11 cellular contexts compared by ENCODE assay signal in genomic region chr12:913919-914718, GRCh38. TPM values are rescaled to one million over a fixed set of nuclear protein-coding genes. Genes with fewer than 3 reads are reported as not detected.
DNase-seq lines count a peak whose midpoint lies in the region; TF ChIP-seq lines count a peak whose summit lies in the region.
"Had no signal": no experiment of that assay in that cellular context is flagged by ENCODE, and none has a peak within 500 bp of the region (broad histone marks: within the 10 kb centered on the region; RNA-seq: fewer than 3 reads in every experiment).

No MANE protein-coding gene starts in this region.

- peaks cover 83% of the 10 kb centered on the region for H3K36me3 ChIP-seq in cardiac muscle cell
- H3K36me3 ChIP-seq in SK-N-SH (replicated peaks in 1 of 2; ENCODE audit: control insufficient read depth in 1 of 2, insufficient read depth in 2 of 2, low read length in 1 of 2), result peaks cover 62 to 68% of the 10 kb centered on the region in 2 experiments
- no peaks in the 10 kb centered on the region for H3K36me3 ChIP-seq in testis (ENCODE audit: low read depth, missing control alignments)

- no peaks in the 10 kb centered on the region for H4K20me1 ChIP-seq in SK-N-SH (ENCODE audit: insufficient read depth)

- TF ChIP-seq CTCF in cardiac muscle cell (IDR thresholded peaks at IDR 0.05; ENCODE audit: low read depth, low read length) (no peak), SK-N-SH (IDR thresholded peaks at IDR 0.05) (no peak), testis (IDR thresholded peaks at IDR 0.05) (no peak), lower leg skin (IDR thresholded peaks at IDR 0.05) (no peak), type B pancreatic cell (conservative IDR thresholded peaks at IDR 0.05) (no peak)

- no peak overlapping the region for H2AFZ ChIP-seq in SK-N-SH (ENCODE audit: low read depth)
- H2AFZ ChIP-seq: hepatocyte had no signal

- POLR2A ChIA-PET in SK-N-SH (lab: Yijun Ruan, JAX), result no interaction called here

- peak overlapping the region; percentile 40 for H3K27ac ChIP-seq in cardiac muscle cell
- peak overlapping the region in 1 of 2 experiments; percentile 58; a peak in 2 of 4 replicates for H3K27ac ChIP-seq in SK-N-SH (ENCODE audit: low read depth in 2 of 2, low read length in 1 of 2)
- H3K27ac ChIP-seq in testis, result peak overlapping the region; percentile 3 to 41
- H3K27ac ChIP-seq: hepatocyte, right atrium auricular region, thoracic aorta had no signal

- H3K4me2 ChIP-seq in SK-N-SH, result no peak overlapping the region
- H3K4me2 ChIP-seq: hepatocyte had no signal

- no peak overlapping the region for H3K9ac ChIP-seq in SK-N-SH

- H3K9me3 ChIP-seq in cardiac muscle cell (ENCODE audit: low read depth) (no peaks in the 10 kb centered on the region), SK-N-SH (no peaks in the 10 kb centered on the region), testis (no peaks in the 10 kb centered on the region)
- H3K9me3 ChIP-seq: right atrium auricular region, thoracic aorta had no signal

- no peaks in the 10 kb centered on the region for H3K27me3 Mint-ChIP-seq in type B pancreatic cell

- CTCF ChIA-PET in SK-N-SH (lab: Yijun Ruan, JAX), result interaction anchor here (1.3 kb wide), 1 partner anchor 203 kb away, joined by 3 read pairs; no protein-coding TSS in a partner anchor

- no peaks in the 10 kb centered on the region for H3K9me3 Mint-ChIP-seq in type B pancreatic cell

- H3K36me3 Mint-ChIP-seq in type B pancreatic cell, result peaks cover 59% of the 10 kb centered on the region

- H3K4me1 ChIP-seq in cardiac muscle cell (ENCODE audit: low read depth) (no peaks in the 10 kb centered on the region), SK-N-SH (ENCODE audit: control insufficient read depth in 1 of 2, insufficient read depth in 2 of 2, low read depth in 1 of 2, low read length in 1 of 2) (no peaks in the 10 kb centered on the region), testis (peaks cover 6% of the 10 kb centered on the region)

- TF ChIP-seq RAD21 in SK-N-SH (IDR thresholded peaks at IDR 0.05; ENCODE audit: low read length), result no peak

- H3K27ac Mint-ChIP-seq in type B pancreatic cell, result no peak overlapping the region

- peak in 1 of 2 donors; percentile 18 for DNase-seq in cardiac muscle cell (ENCODE audit: low read depth in 1 of 2, low spot score in 1 of 2)
- DNase-seq in cardiac septum (ENCODE audit: low spot score), result no peak
- DNase-seq in SK-N-SH, result no peak
- DNase-seq in fibroblast of peridontal ligament (ENCODE audit: extremely low read depth), result peak; percentile 36
- DNase-seq in testis, result no peak
- no peak for DNase-seq in lower leg skin (ENCODE audit: low spot score in 2 of 2)
- DNase-seq in type B pancreatic cell (ENCODE audit: extremely low spot score, unreplicated experiment), result no peak
- no peak for DNase-seq in cerebellar nuclear complex (lab: John Stamatoyannopoulos, UW)

- no peaks in the 10 kb centered on the region for H3K9me2 ChIP-seq in SK-N-SH

- no peak for TF ChIP-seq POLR2A in testis (IDR thresholded peaks at IDR 0.05)
- no peak for TF ChIP-seq POLR2A in lower leg skin (IDR thresholded peaks at IDR 0.05)

- 68% methylated on average over 15 of the region's 15 CpGs for WGBS in SK-N-SH (ENCODE audit: low lambda C conversion rate)
- WGBS in testis, 2 donors, result 63 to 71% methylated on average over 15 of the region's 15 CpGs
- 83 to 86% methylated on average over 15 of the region's 15 CpGs for WGBS in lower leg skin, 2 donors

- intact Hi-C loops in cardiac septum (cut with DNase I) (no loop called here), testis (cut with DNase I; ENCODE audit: low total_unique reads) (no loop called here), lower leg skin (cut with DNase I; ENCODE audit: low total_unique reads) (no loop called here)

- no peak for TF ChIP-seq EP300 in SK-N-SH (IDR thresholded peaks at IDR 0.05; ENCODE audit: borderline replicate concordance in 1 of 2, low read depth in 1 of 2, low read length in 1 of 2)

- H3F3A ChIP-seq in SK-N-SH (replicated peaks; ENCODE audit: insufficient read depth), result peaks cover 14% of the 10 kb centered on the region

- H3K4me3 ChIP-seq in cardiac muscle cell (no peak overlapping the region), SK-N-SH (ENCODE audit: low read depth in 2 of 2, low read length in 1 of 2) (no peak overlapping the region), testis (no peak overlapping the region), lower leg skin (ENCODE audit: low read depth, poor library complexity, severe bottlenecking) (no peak overlapping the region)
- H3K4me3 ChIP-seq: hepatocyte, right atrium auricular region, thoracic aorta had no signal

- no peaks in the 10 kb centered on the region for H3K4me1 Mint-ChIP-seq in type B pancreatic cell (ENCODE audit: unreplicated experiment)

- H3K79me2 ChIP-seq in SK-N-SH (ENCODE audit: insufficient read depth), result no peaks in the 10 kb centered on the region; the same call in 1 of the 2 replicates
- H3K79me2 ChIP-seq: hepatocyte had no signal

- H3K27me3 ChIP-seq in cardiac muscle cell (no peaks in the 10 kb centered on the region), SK-N-SH (ENCODE audit: insufficient read depth) (no peaks in the 10 kb centered on the region), testis (no peaks in the 10 kb centered on the region)
- H3K27me3 ChIP-seq: hepatocyte, right atrium auricular region had no signal

- no peak overlapping the region for H3K4me3 Mint-ChIP-seq in type B pancreatic cell

TF ChIP-seq in SK-N-SH, 30 proteins besides CTCF, POLR2A, EP300 and RAD21:
- TF ChIP-seq FOSL2 (IDR thresholded peaks at IDR 0.05; ENCODE audit: borderline replicate concordance, low read depth) (peak; percentile 39; the same call in 1 of the 2 replicates), TEAD4 (IDR thresholded peaks at IDR 0.05; ENCODE audit: borderline replicate concordance, insufficient read depth) (no peak)

RNA-seq across cellular contexts. Expression of gene RAD52, which starts 35.4 kb away (rescaled TPM):
- total RNA-seq in cardiac muscle cell (31.2 and 49.8 TPM in 2 replicates), cardiac septum (9.2 TPM), testis (10 to 100 TPM; 20.9 to 29.1 TPM), lower leg skin (10 to 100 TPM in 3 of 4 donors, 1 to 10 TPM in 1; 6.2 to 16.7 (median 12.1) TPM), type B pancreatic cell (ENCODE audit: low replicate concordance) (28.3 and 32.8 TPM in 2 replicates)
- polyA plus RNA-seq in cardiac muscle cell (11.2 and 18.8 TPM in 2 replicates), SK-N-SH (2012; rRNA removed) (11.2 and 12.1 TPM in 2 replicates), testis (ENCODE audit: insufficient read depth, low read depth, low replicate concordance) (17.2 TPM)
- polyA plus RNA-seq in SK-N-SH (2012; cell fraction: cytosol; rRNA removed), result 5.4 and 6.3 TPM in 2 replicates
- 44.7 and 46.3 TPM in 2 replicates for polyA plus RNA-seq in SK-N-SH (2012; cell fraction: nucleus; rRNA removed)
